ENCODE assay signal across 26 cellular contexts in genomic region chr5:34544403-34544802, GRCh38.
DNase-seq lines count a peak whose midpoint lies in the region; ATAC-seq, FAIRE-seq and TF ChIP-seq lines count a peak whose summit lies in the region.
"Had no signal": no experiment of that assay in that cellular context is flagged by ENCODE, and none has a peak within 500 bp of the region (broad histone marks: within the 10 kb centered on the region; RNA-seq: fewer than 3 reads in every experiment).

No MANE protein-coding gene starts in this region.

- H3K27me3 Mint-ChIP-seq in WTC11 (ENCODE audit: low read depth) (peaks cover 3% of the 10 kb centered on the region; the same call in 1 of the 2 replicates), endodermal cell (ENCODE audit: insufficient read depth) (no peaks in the 10 kb centered on the region)
- H3K27me3 Mint-ChIP-seq in stimulated activated naive B cell treated with anti-CD40 and anti-IgM and Interleukin-4, amounts not matched to agents 10 μg/mL and 1 μg/mL and 100 μg/mL, for 72 hours, result peaks cover 29 to 30% of the 10 kb centered on the region in 2 donors

- WGBS in A549 (ENCODE audit: missing lambda C conversion rate), result 9% methylated on average over 1 of the region's 1 CpG
- 17% methylated on average over 1 of the region's 1 CpG for WGBS in K562 (ENCODE audit: insufficient coverage, low coverage, missing lambda C conversion rate)
- WGBS in endodermal cell (ENCODE audit: insufficient coverage in 1 of 2, insufficient read length in 1 of 2), 2 experiments, result 78% methylated on average over 1 of the region's 1 CpG; no CpG with 5 or more reads in 1 of the 2 experiments

- no peak for TF ChIP-seq CTCF in A549 (IDR thresholded peaks at IDR 0.05)
- no peak for TF ChIP-seq CTCF in WTC11 (IDR thresholded peaks at IDR 0.05)
- no peak for TF ChIP-seq CTCF in K562 (IDR thresholded peaks at IDR 0.05 in 2 of 3, conservative IDR thresholded peaks at IDR 0.05 in 1 of 3; ENCODE audit: insufficient read depth in 2 of 3, low read depth in 1 of 3, low read length in 3 of 3)
- no peak for TF ChIP-seq CTCF in endodermal cell (conservative IDR thresholded peaks at IDR 0.05)

- DNase-seq in A549 (ENCODE audit: low read depth in 1 of 2, low spot score in 1 of 2) (no peak), WTC11 (ENCODE audit: low spot score) (no peak), K562 (ENCODE audit: extremely low read depth in 1 of 4, low spot score in 3 of 4) (no peak), endodermal cell (no peak), SW480 (ENCODE audit: low spot score) (no peak)
- no peak for DNase-seq in stimulated activated naive B cell treated with anti-CD40 and anti-IgM and Interleukin-4, amounts not matched to agents 10 μg/mL and 1 μg/mL and 100 μg/mL, for 72 hours
- DNase-seq: ACHN; BE2C; C1 segment of cervical spinal cord; CD4-positive, alpha-beta memory T cell; CD4-positive, CD25-positive, alpha-beta regulatory T cell; CD8-positive, alpha-beta memory T cell; COR-L47; DMS 273 treated with DMSO at 0.1 percent for 48 hours; DMS153; DMS53; DMS79; DND-41; EL; GDM1 had no signal

- H3K9me3 ChIP-seq in A549, result peaks cover 23% of the 10 kb centered on the region
- peaks cover 19% of the 10 kb centered on the region for H3K9me3 ChIP-seq in K562 (replicated peaks; ENCODE audit: control insufficient read depth, insufficient read depth, low read depth, low read length)
- H3K9me3 ChIP-seq in endodermal cell (ENCODE audit: control insufficient read depth, low read length), result peaks cover 51% of the 10 kb centered on the region
- H3K9me3 ChIP-seq: BE2C had no signal

- H3K27me3 ChIP-seq in K562 (ENCODE audit: control insufficient read depth in 2 of 2, insufficient read depth in 2 of 2, low read length in 2 of 2) (no peaks in the 10 kb centered on the region), endodermal cell (ENCODE audit: control insufficient read depth, insufficient read depth, low read length, poor library complexity, severe bottlenecking) (no peaks in the 10 kb centered on the region)
- H3K27me3 ChIP-seq: BLaER1 had no signal

- H3K4me2 ChIP-seq in A549, result no peak overlapping the region
- no peak overlapping the region for H3K4me2 ChIP-seq in K562 (ENCODE audit: insufficient read depth, low read length)
- H3K4me2 ChIP-seq: BLaER1 had no signal

- FAIRE-seq in A549 (lab: Jason Lieb, UNC) (no peak), K562 (lab: Jason Lieb, UNC) (no peak)
- FAIRE-seq: GM12891, GM19239 had no signal

- TF ChIP-seq RAD21 in A549 (conservative IDR thresholded peaks at IDR 0.05 in 1 of 2, IDR thresholded peaks at IDR 0.05 in 1 of 2), result no peak
- no peak for TF ChIP-seq RAD21 in K562 (CRISPR knock-in tag; conservative IDR thresholded peaks at IDR 0.05 in 1 of 2, IDR thresholded peaks at IDR 0.05 in 1 of 2)

- H3K4me1 Mint-ChIP-seq in WTC11 (peaks cover 73% of the 10 kb centered on the region), endodermal cell (peaks cover 5% of the 10 kb centered on the region)
- peaks cover 4 to 8% of the 10 kb centered on the region in 2 donors for H3K4me1 Mint-ChIP-seq in stimulated activated naive B cell treated with anti-CD40 and anti-IgM and Interleukin-4, amounts not matched to agents 10 μg/mL and 1 μg/mL and 100 μg/mL, for 72 hours
- H3K4me1 Mint-ChIP-seq: CD14-positive monocyte; CD4-positive, alpha-beta memory T cell; CD4-positive, CD25-positive, alpha-beta regulatory T cell; CD8-positive, alpha-beta memory T cell had no signal

- H3K4me3 ChIP-seq in A549, result no peak overlapping the region
- H3K4me3 ChIP-seq in K562, result no peak overlapping the region
- peak overlapping the region; percentile 30 for H3K4me3 ChIP-seq in endodermal cell (ENCODE audit: low read length)
- H3K4me3 ChIP-seq: BLaER1 had no signal

- TF ChIP-seq POLR2A in A549 (IDR thresholded peaks at IDR 0.05; ENCODE audit: low read length), result no peak
- no peak for TF ChIP-seq POLR2A in K562 (conservative IDR thresholded peaks at IDR 0.05)

- H3K36me3 Mint-ChIP-seq in WTC11, result peaks cover 64% of the 10 kb centered on the region
- H3K36me3 Mint-ChIP-seq in endodermal cell (ENCODE audit: low read depth), result peaks cover 11% of the 10 kb centered on the region
- peaks cover 2 to 12% of the 10 kb centered on the region in 2 donors for H3K36me3 Mint-ChIP-seq in stimulated activated naive B cell treated with anti-CD40 and anti-IgM and Interleukin-4, amounts not matched to agents 10 μg/mL and 1 μg/mL and 100 μg/mL, for 72 hours
- H3K36me3 Mint-ChIP-seq: CD14-positive monocyte; CD4-positive, CD25-positive, alpha-beta regulatory T cell; CD8-positive, alpha-beta memory T cell had no signal

- TF ChIP-seq EP300 in A549 (IDR thresholded peaks at IDR 0.05) (no peak), K562 (IDR thresholded peaks at IDR 0.05; ENCODE audit: low read length) (no peak)

- intact Hi-C loops in K562 (cut with micrococcal nuclease), result no loop called here

- H3K27ac Mint-ChIP-seq in WTC11 (peak overlapping the region; percentile 77), endodermal cell (no peak overlapping the region)
- no peak overlapping the region for H3K27ac Mint-ChIP-seq in stimulated activated naive B cell treated with anti-CD40 and anti-IgM and Interleukin-4, amounts not matched to agents 10 μg/mL and 1 μg/mL and 100 μg/mL, for 72 hours
- H3K27ac Mint-ChIP-seq: CD14-positive monocyte; CD4-positive, alpha-beta memory T cell; CD4-positive, CD25-positive, alpha-beta regulatory T cell; CD8-positive, alpha-beta memory T cell had no signal

- H3K36me3 ChIP-seq in K562 (ENCODE audit: control insufficient read depth, insufficient read depth, low read length) (no peaks in the 10 kb centered on the region), endodermal cell (ENCODE audit: control insufficient read depth, insufficient read depth, low read length) (no peaks in the 10 kb centered on the region)
- H3K36me3 ChIP-seq: BE2C, BLaER1 had no signal

- H3K9ac ChIP-seq in K562 (ENCODE audit: insufficient read depth in 1 of 2, low read depth in 2 of 2, low read length in 2 of 2) (no peak overlapping the region), endodermal cell (ENCODE audit: extremely low read depth, low read length, poor library complexity, severe bottlenecking) (no peak overlapping the region)
- H3K9ac ChIP-seq: BLaER1 had no signal

- ATAC-seq in A549 (no peak), WTC11 (no peak), K562 (no peak), HG03571 (IDR thresholded peaks at IDR 0.05; ENCODE audit: unreplicated experiment) (no peak), SK-N-SH treated with all-trans-retinoic acid at 6 μM for 48 hours (no peak)
- ATAC-seq in stimulated activated naive B cell treated with anti-CD40 and anti-IgM and Interleukin-4, amounts not matched to agents 10 μg/mL and 1 μg/mL and 100 μg/mL, for 72 hours (replicated peaks), result no peak

- CTCF ChIA-PET in A549 (lab: Yijun Ruan, JAX), result interaction anchor here (0.8 to 1.1 kb wide), 2 partner anchors 21 to 613 kb away, joined by 3 read pairs; no protein-coding TSS in a partner anchor
- CTCF ChIA-PET in WTC11 (lab: Charles Lee), result no interaction called here
- CTCF ChIA-PET in K562 (lab: Yijun Ruan, JAX; ENCODE audit: low intra/inter-chr PET ratio), result no interaction called here

- H4K20me1 ChIP-seq in K562 (replicated peaks; ENCODE audit: control insufficient read depth, insufficient read depth, low read length), result no peaks in the 10 kb centered on the region
- H4K20me1 ChIP-seq: BLaER1 had no signal

- in situ Hi-C loops in K562 (cut with MboI), result no loop called here

- H3K79me2 ChIP-seq in K562 (ENCODE audit: control insufficient read depth, insufficient read depth, low read length), result no peaks in the 10 kb centered on the region

- POLR2A ChIA-PET in A549 (lab: Yijun Ruan, JAX), result no interaction called here
- POLR2A ChIA-PET in WTC11 (lab: Charles Lee), result no interaction called here
- POLR2A ChIA-PET in K562 (lab: Yijun Ruan, JAX), result interaction anchor here (0.6 kb wide), 1 partner anchor 77 kb away, joined by 3 read pairs; no protein-coding TSS in a partner anchor

- H3K4me1 ChIP-seq in A549 (no peaks in the 10 kb centered on the region), K562 (replicated peaks in 1 of 2; ENCODE audit: control insufficient read depth in 2 of 2, insufficient read depth in 2 of 2, low read length in 2 of 2) (peaks cover 0 to 4% of the 10 kb centered on the region in 2 experiments; a peak in 2 of 5 replicates), endodermal cell (ENCODE audit: control insufficient read depth, insufficient read depth, low read length) (no peaks in the 10 kb centered on the region)
- H3K4me1 ChIP-seq: BE2C, BLaER1 had no signal

- H3K4me3 Mint-ChIP-seq in WTC11 (no peak overlapping the region), endodermal cell (no peak overlapping the region)
- no peak overlapping the region for H3K4me3 Mint-ChIP-seq in stimulated activated naive B cell treated with anti-CD40 and anti-IgM and Interleukin-4, amounts not matched to agents 10 μg/mL and 1 μg/mL and 100 μg/mL, for 72 hours
- H3K4me3 Mint-ChIP-seq: CD14-positive monocyte; CD4-positive, alpha-beta memory T cell; CD4-positive, CD25-positive, alpha-beta regulatory T cell; CD8-positive, alpha-beta memory T cell had no signal

- BruUV-seq in K562 (replicated peaks; lab: Mats Ljungman, UMichigan), result no TSS peak

- H2AFZ ChIP-seq in K562 (ENCODE audit: low read depth, low read length), result no peak overlapping the region

- H3K9me3 Mint-ChIP-seq in WTC11 (peaks cover 65% of the 10 kb centered on the region), endodermal cell (peaks cover 63% of the 10 kb centered on the region)
- peaks cover 28 to 29% of the 10 kb centered on the region in 2 donors for H3K9me3 Mint-ChIP-seq in stimulated activated naive B cell treated with anti-CD40 and anti-IgM and Interleukin-4, amounts not matched to agents 10 μg/mL and 1 μg/mL and 100 μg/mL, for 72 hours

- no peak overlapping the region for H3K27ac ChIP-seq in A549
- no peak overlapping the region for H3K27ac ChIP-seq in K562 (ENCODE audit: extremely low read depth, low read depth, low read length)
- no peak overlapping the region for H3K27ac ChIP-seq in endodermal cell (ENCODE audit: low read depth, low read length)
- H3K27ac ChIP-seq: BLaER1 had no signal

- H3K9me1 ChIP-seq in K562 (ENCODE audit: control insufficient read depth, insufficient read depth, low read length), result no peaks in the 10 kb centered on the region

TF ChIP-seq in A549, 52 proteins besides CTCF, POLR2A, EP300 and RAD21 (continues in another document):
- TF ChIP-seq GATA3 (IDR thresholded peaks at IDR 0.05; ENCODE audit: borderline replicate concordance), result no peak
- TF ChIP-seq TP53 (CRISPR knock-in tag; IDR thresholded peaks at IDR 0.05), result no peak

TF ChIP-seq in K562, 482 proteins besides CTCF, POLR2A, EP300 and RAD21 (continues in another document):
- no peak for TF ChIP-seq PHTF2 (CRISPR knock-in tag; IDR thresholded peaks at IDR 0.05)
- no peak for TF ChIP-seq ZNF217 (CRISPR knock-in tag; IDR thresholded peaks at IDR 0.05)
- peak in 1 of 2 experiments; percentile 76; a peak in 2 of 3 replicates for TF ChIP-seq CBX3 (IDR thresholded peaks at IDR 0.05; ENCODE audit: borderline replicate concordance in 1 of 2, low read length in 2 of 2)
- no peak for TF ChIP-seq ZNF174 (CRISPR knock-in tag; IDR thresholded peaks at IDR 0.05)

TF ChIP-seq in SK-N-SH treated with all-trans-retinoic acid at 6 μM for 48 hours, 23 proteins besides CTCF, POLR2A, EP300 and RAD21:
- TF ChIP-seq ZC3H10 (CRISPR knock-in tag; IDR thresholded peaks at IDR 0.05), result no peak
